ENCODE assay signal across 11 cellular contexts in genomic region chr12:96501908-96502307, GRCh38. TPM values are rescaled to one million over a fixed set of nuclear protein-coding genes. Genes with fewer than 3 reads are reported as not detected.
A peak's percentile ranks its signal among the peaks of the same experiment; 100 is the strongest.
DNase-seq lines count a peak whose midpoint lies in the region; ATAC-seq and TF ChIP-seq lines count a peak whose summit lies in the region.
"Had no signal": no experiment of that assay in that cellular context is flagged by ENCODE, and none has a peak within 500 bp of the region (broad histone marks: within the 10 kb centered on the region; RNA-seq: fewer than 3 reads in every experiment).

No MANE protein-coding gene starts in this region.

- H4K20me1 ChIP-seq in SK-N-SH (ENCODE audit: insufficient read depth) (no peaks in the 10 kb centered on the region), MM.1S (ENCODE audit: insufficient read depth, low read length) (no peaks in the 10 kb centered on the region)

- TF ChIP-seq RAD21 in SK-N-SH (IDR thresholded peaks at IDR 0.05; ENCODE audit: low read length) = no peak

- no peaks in the 10 kb centered on the region for H3K27me3 ChIP-seq in SK-N-SH (ENCODE audit: insufficient read depth)
- H3K27me3 ChIP-seq in MM.1S (replicated peaks; ENCODE audit: insufficient read depth, low read length) = no peaks in the 10 kb centered on the region

- H3K79me2 ChIP-seq in SK-N-SH (ENCODE audit: insufficient read depth) (no peaks in the 10 kb centered on the region), MM.1S (ENCODE audit: low read length) (no peaks in the 10 kb centered on the region)

- ATAC-seq in SK-N-SH treated with all-trans-retinoic acid at 6 μM for 48 hours = no peak
- ATAC-seq in HG03520 (IDR thresholded peaks at IDR 0.05; ENCODE audit: unreplicated experiment) = no peak
- ATAC-seq in GM21619 (IDR thresholded peaks at IDR 0.05; ENCODE audit: unreplicated experiment) = no peak
- no peak for ATAC-seq in HG02798 (IDR thresholded peaks at IDR 0.05; ENCODE audit: poor library complexity, unreplicated experiment)

- H3K4me2 ChIP-seq in SK-N-SH = no peak overlapping the region
- H3K4me2 ChIP-seq in MM.1S (ENCODE audit: low read depth, low read length) = peak overlapping the region; percentile 53

- no peaks in the 10 kb centered on the region for H3K9me3 ChIP-seq in SK-N-SH
- H3K9me3 ChIP-seq in MM.1S (replicated peaks; ENCODE audit: insufficient read depth, low read length) = no peaks in the 10 kb centered on the region

- no peak overlapping the region for H3K4me3 ChIP-seq in SK-N-SH (ENCODE audit: low read depth in 2 of 2, low read length in 1 of 2)
- no peak overlapping the region for H3K4me3 ChIP-seq in MM.1S (ENCODE audit: low read length)
- no peak overlapping the region for H3K4me3 ChIP-seq in skin epidermis
- H3K4me3 ChIP-seq: lung had no signal

- no peak for DNase-seq in SK-N-SH
- DNase-seq in MM.1S = no peak
- peak; percentile 36 for DNase-seq in dermis blood vessel endothelial cell
- DNase-seq: 8988T; effector CD8-positive, alpha-beta T cell had no signal

- H3K36me3 ChIP-seq in SK-N-SH (replicated peaks in 1 of 2; ENCODE audit: control insufficient read depth in 1 of 2, insufficient read depth in 2 of 2, low read length in 1 of 2) (no peaks in the 10 kb centered on the region), MM.1S (replicated peaks; ENCODE audit: insufficient read depth, low read length) (no peaks in the 10 kb centered on the region)

- H3K9me2 ChIP-seq in SK-N-SH = no peaks in the 10 kb centered on the region
- H3K9me2 ChIP-seq in MM.1S (replicated peaks; ENCODE audit: insufficient read depth, low read length) = no peaks in the 10 kb centered on the region

- H3K9ac ChIP-seq in SK-N-SH (no peak overlapping the region), MM.1S (ENCODE audit: low read length) (peak overlapping the region; percentile 55)

- TF ChIP-seq EP300 in SK-N-SH (IDR thresholded peaks at IDR 0.05; ENCODE audit: borderline replicate concordance in 1 of 2, low read depth in 1 of 2, low read length in 1 of 2) = no peak

- POLR2A ChIA-PET in SK-N-SH (lab: Yijun Ruan, JAX) = no interaction called here

- H3F3A ChIP-seq in SK-N-SH (replicated peaks; ENCODE audit: insufficient read depth) (peaks cover 14% of the 10 kb centered on the region), MM.1S (ENCODE audit: insufficient read depth, low read length) (peaks cover 51% of the 10 kb centered on the region)

- no peak for TF ChIP-seq CTCF in SK-N-SH (IDR thresholded peaks at IDR 0.05)
- TF ChIP-seq CTCF in MM.1S (IDR thresholded peaks at IDR 0.05; ENCODE audit: low read length) = no peak

- H3K4me1 ChIP-seq in SK-N-SH (ENCODE audit: control insufficient read depth in 1 of 2, insufficient read depth in 2 of 2, low read depth in 1 of 2, low read length in 1 of 2) (peaks cover 6 to 9% of the 10 kb centered on the region in 2 experiments; a peak in 2 of 4 replicates), MM.1S (ENCODE audit: low read length) (peaks cover 51% of the 10 kb centered on the region)

- H2AFZ ChIP-seq in SK-N-SH (ENCODE audit: low read depth) (0 out of 2 replicates have a peak overlapping the region, but pooled peaks have one; percentile 65), MM.1S (ENCODE audit: low read length) (no peak overlapping the region)

- H3K27ac ChIP-seq in SK-N-SH (ENCODE audit: low read depth in 2 of 2, low read length in 1 of 2) = no peak overlapping the region
- peak overlapping the region; percentile 96 for H3K27ac ChIP-seq in MM.1S (ENCODE audit: low read length)
- peak overlapping the region in 18 of 21 experiments; percentile 8 to 89 (median 72) for H3K27ac ChIP-seq in skin epidermis

- CTCF ChIA-PET in SK-N-SH (lab: Yijun Ruan, JAX) = interaction anchor here (1.1 kb wide), 1 partner anchor 101 kb away, joined by 3 read pairs; no protein-coding TSS in a partner anchor

TF ChIP-seq in SK-N-SH, 30 proteins besides CTCF, POLR2A, EP300 and RAD21 (continues in another document):
- TF ChIP-seq NFIC (IDR thresholded peaks at IDR 0.05; ENCODE audit: borderline replicate concordance) (no peak), RCOR1 (IDR thresholded peaks at IDR 0.05; ENCODE audit: low read length) (no peak), RXRA (IDR thresholded peaks at IDR 0.05; ENCODE audit: borderline replicate concordance, low read depth) (no peak), ZBTB33 (IDR thresholded peaks at IDR 0.05; ENCODE audit: borderline replicate concordance, low read depth) (no peak), SMC3 (IDR thresholded peaks at IDR 0.05; ENCODE audit: low read depth, low read length) (no peak), USF2 (IDR thresholded peaks at IDR 0.05; ENCODE audit: borderline replicate concordance, low read depth, low read length) (no peak), FOXM1 (IDR thresholded peaks at IDR 0.05; ENCODE audit: low read depth) (no peak), EZH2phosphoT487 (IDR thresholded peaks at IDR 0.05; ENCODE audit: borderline replicate concordance, low read depth) (no peak)

TF ChIP-seq in SK-N-SH treated with all-trans-retinoic acid at 6 μM for 48 hours, 23 proteins besides CTCF, POLR2A, EP300 and RAD21:
- no peak for TF ChIP-seq ZNF8 (CRISPR knock-in tag; IDR thresholded peaks at IDR 0.05)
- TF ChIP-seq SNAI2 (CRISPR knock-in tag; IDR thresholded peaks at IDR 0.05) = no peak
- no peak for TF ChIP-seq ESRRG (CRISPR knock-in tag; IDR thresholded peaks at IDR 0.05)
- TF ChIP-seq ZFP30 (CRISPR knock-in tag; IDR thresholded peaks at IDR 0.05) = no peak

RNA-seq across cellular contexts. Expression of gene CFAP54, which starts 12.5 kb away (rescaled TPM):
- 0.87 and 1.1 TPM in 2 replicates for polyA plus RNA-seq in SK-N-SH (2012; rRNA removed)
- polyA plus RNA-seq in SK-N-SH (2012; cell fraction: cytosol; rRNA removed) = 1.1 and 1.5 TPM in 2 replicates
- polyA plus RNA-seq in SK-N-SH (2012; cell fraction: nucleus; rRNA removed) = 1.9 and 3.1 TPM in 2 replicates
- total RNA-seq in dermis blood vessel endothelial cell = 8.3 and 13.1 TPM in 2 replicates

Comparison
In these comparisons a context has a peak if more than half of its experiments do, and no peak if none do; other contexts are left out.
1. H3K27ac ChIP-seq: peak in MM.1S (single experiment) and skin epidermis (18 of 21); none in SK-N-SH (0 of 2).